29 cellular contexts compared by ENCODE assay signal in the genomic region with DNA sequence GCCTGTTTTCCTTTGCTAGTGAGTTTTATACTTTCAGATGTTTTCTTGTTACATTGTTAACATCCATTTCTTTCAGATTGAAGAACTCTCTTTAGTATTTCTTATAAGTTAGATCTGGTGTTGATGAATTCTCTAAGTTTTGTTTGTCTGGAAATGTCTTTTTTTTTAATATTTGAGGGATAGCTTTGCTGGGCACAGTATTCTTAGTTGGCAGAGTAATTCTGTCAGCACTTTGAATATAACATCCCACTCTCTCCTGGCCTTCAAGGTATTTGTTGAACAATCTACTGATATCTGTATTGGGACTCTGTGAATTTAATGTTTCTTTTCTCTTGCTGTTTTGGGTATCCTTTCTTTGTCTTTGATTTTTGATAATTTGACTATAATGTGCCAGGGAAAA.
"Had no signal": no experiment of that assay in that cellular context is flagged by ENCODE, and none has a peak within 500 bp of the region (broad histone marks: within the 10 kb centered on the region; RNA-seq: fewer than 3 reads in every experiment).

No MANE protein-coding gene starts in this region.

- H3K4me3 Mint-ChIP-seq: dendritic cell treated with granulocyte-macrophage colony-stimulating factor and Interleukin-4, amounts not matched to agents 40 ng/mL and 50 ng/mL, for 4 days; effector memory CD8-positive, alpha-beta T cell; endodermal cell had no signal

- H3K27ac ChIP-seq: colonic mucosa, coronary artery, dorsolateral prefrontal cortex, epithelial cell of prostate, esophagus muscularis mucosa, esophagus squamous epithelium, foreskin keratinocyte, gastrocnemius medialis, gastroesophageal sphincter, heart left ventricle, heart right ventricle had no signal

- FAIRE-seq: colon, endometrium, endothelial cell of umbilical vein, frontal cortex had no signal

- H3K27ac Mint-ChIP-seq: dendritic cell treated with granulocyte-macrophage colony-stimulating factor and Interleukin-4, amounts not matched to agents 40 ng/mL and 50 ng/mL, for 4 days; effector memory CD8-positive, alpha-beta T cell; endodermal cell had no signal

- H3K4me1 ChIP-seq: colonic mucosa, esophagus muscularis mucosa, esophagus squamous epithelium, foreskin keratinocyte, gastrocnemius medialis, gastroesophageal sphincter, heart left ventricle, heart right ventricle had no signal

- ATAC-seq: effector memory CD8-positive, alpha-beta T cell; esophagus mucosa; foreskin keratinocyte; gastrocnemius medialis; gastroesophageal sphincter; heart left ventricle; heart right ventricle had no signal

- DNase-seq: colonic mucosa; cortex of kidney; dermis blood vessel endothelial cell; dorsolateral prefrontal cortex; effector CD4-positive, alpha-beta T cell; effector CD8-positive, alpha-beta T cell; effector memory CD4-positive, alpha-beta T cell; effector memory CD8-positive, alpha-beta T cell; endodermal cell; erythroblast; esophagus squamous epithelium; foreskin fibroblast; foreskin keratinocyte; foreskin melanocyte; gastrocnemius medialis; glutamatergic neuron; head of caudate nucleus; heart left ventricle; heart right ventricle had no signal

- H3K27me3 ChIP-seq: colonic mucosa, dorsolateral prefrontal cortex, esophagus muscularis mucosa, esophagus squamous epithelium, foreskin keratinocyte, gastrocnemius medialis, gastroesophageal sphincter, heart left ventricle, heart right ventricle had no signal

- H3K4me3 ChIP-seq: colonic mucosa, coronary artery, dorsolateral prefrontal cortex, esophagus muscularis mucosa, esophagus squamous epithelium, gastrocnemius medialis, gastroesophageal sphincter, heart left ventricle, heart right ventricle had no signal

- H3K36me3 ChIP-seq: colonic mucosa, esophagus muscularis mucosa, esophagus squamous epithelium, gastrocnemius medialis, gastroesophageal sphincter, heart left ventricle, heart right ventricle had no signal

- H3K27me3 Mint-ChIP-seq: dendritic cell treated with granulocyte-macrophage colony-stimulating factor and Interleukin-4, amounts not matched to agents 40 ng/mL and 50 ng/mL, for 4 days had no signal

- H3K9me3 ChIP-seq: colonic mucosa had no signal
